Comparison of ENCODE assay signal across 2 cellular contexts in the genomic region with DNA sequence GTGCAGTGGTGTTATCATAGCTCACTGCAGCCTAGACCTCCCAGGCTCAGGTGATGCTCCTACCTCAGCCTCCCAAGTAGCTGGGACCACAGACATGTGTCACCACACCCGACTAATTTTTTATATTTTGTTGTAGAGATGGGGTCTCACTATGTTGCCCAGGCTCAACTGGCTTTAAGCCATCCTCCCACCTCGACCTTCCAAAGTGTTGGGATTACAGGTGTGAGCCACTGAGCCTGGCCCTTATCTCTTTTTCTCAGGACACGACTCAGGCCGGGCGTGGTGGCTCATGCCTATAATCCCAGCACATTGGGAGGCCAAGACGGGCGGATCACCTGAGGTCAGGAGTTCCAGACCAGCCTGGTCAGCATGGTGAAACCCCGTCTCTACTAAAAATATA.
A peak's percentile ranks its signal among the peaks of the same experiment; 100 is the strongest.
TF ChIP-seq lines count a peak whose summit lies in the region.

No MANE protein-coding gene starts in this region.

TF ChIP-seq in HEK293, 187 proteins besides CTCF, POLR2A, EP300 and RAD21:
- TF ChIP-seq ZNF121 (tag by site-specific recombination; IDR thresholded peaks at IDR 0.05), result peak; percentile 96

TF ChIP-seq in HepG2, 621 proteins besides CTCF, POLR2A, EP300 and RAD21:
- TF ChIP-seq ZNF121 (CRISPR knock-in tag; IDR thresholded peaks at IDR 0.05), result peak; percentile 91
